In genomic region chr22:19834599-19834998, GRCh38 we compare ENCODE assay signal across 1 cellular context.
TF ChIP-seq lines count a peak whose summit lies in the region.

No MANE protein-coding gene starts in this region.

TF ChIP-seq in K562, 482 proteins besides CTCF, POLR2A, EP300 and RAD21 (continued from another document and continues in another):
- TF ChIP-seq NRF1 (conservative IDR thresholded peaks at IDR 0.05 in 1 of 2, IDR thresholded peaks at IDR 0.05 in 1 of 2): no peak
- no peak for TF ChIP-seq MEIS2 (IDR thresholded peaks at IDR 0.05; ENCODE audit: partially characterized antibody)
- TF ChIP-seq AFF4 (CRISPR knock-in tag; IDR thresholded peaks at IDR 0.05): no peak
- no peak for TF ChIP-seq ZFP1 (CRISPR knock-in tag; IDR thresholded peaks at IDR 0.05)
- TF ChIP-seq NR0B1 (IDR thresholded peaks at IDR 0.05; ENCODE audit: partially characterized antibody): no peak
- TF ChIP-seq KAT7 (CRISPR knock-in tag; IDR thresholded peaks at IDR 0.05; ENCODE audit: borderline replicate concordance): no peak
- TF ChIP-seq ETV5 (CRISPR knock-in tag; IDR thresholded peaks at IDR 0.05; ENCODE audit: low read depth): no peak
- no peak for TF ChIP-seq RBFOX2 (IDR thresholded peaks at IDR 0.05; ENCODE audit: low read depth, low read length)
- TF ChIP-seq BRD9 (IDR thresholded peaks at IDR 0.05; ENCODE audit: low read depth, partially characterized antibody): no peak
- TF ChIP-seq ZNF444 (CRISPR knock-in tag; IDR thresholded peaks at IDR 0.05): no peak
- TF ChIP-seq ARNT (IDR thresholded peaks at IDR 0.05): peak in 1 of 2 experiments; percentile 72; a peak in 1 of 4 replicates
- no peak for TF ChIP-seq MYNN (IDR thresholded peaks at IDR 0.05)
- no peak for TF ChIP-seq MYNN (CRISPR knock-in tag; IDR thresholded peaks at IDR 0.05)
- no peak for TF ChIP-seq RBM22 (IDR thresholded peaks at IDR 0.05; ENCODE audit: low read depth, low read length, poor library complexity, severe bottlenecking)
- TF ChIP-seq SMARCA5 (IDR thresholded peaks at IDR 0.05): peak; percentile 86
- TF ChIP-seq PHB (CRISPR knock-in tag; IDR thresholded peaks at IDR 0.05): no peak
- TF ChIP-seq PREB (CRISPR knock-in tag; IDR thresholded peaks at IDR 0.05): no peak
- TF ChIP-seq ZNF644 (tag; IDR thresholded peaks at IDR 0.05; ENCODE audit: low read depth): no peak
- TF ChIP-seq OTX1 (CRISPR knock-in tag; IDR thresholded peaks at IDR 0.05): peak; percentile 62; the same call in 1 of the 2 replicates
- TF ChIP-seq ZBTB40 (IDR thresholded peaks at IDR 0.05): no peak
- no peak for TF ChIP-seq ZBTB40 (CRISPR knock-in tag; IDR thresholded peaks at IDR 0.05)
- no peak for TF ChIP-seq ZC3H11A (IDR thresholded peaks at IDR 0.05; ENCODE audit: low read depth, low read length)
- TF ChIP-seq SPI1 (IDR thresholded peaks at IDR 0.05; ENCODE audit: borderline replicate concordance, low read depth, low read length): no peak
- TF ChIP-seq TCF7L2 (IDR thresholded peaks at IDR 0.05; ENCODE audit: low read depth, low read length): no peak
- TF ChIP-seq ZSCAN29 (IDR thresholded peaks at IDR 0.05): no peak
- peak; percentile 88; the same call in 1 of the 2 replicates for TF ChIP-seq TRIM25 (IDR thresholded peaks at IDR 0.05; ENCODE audit: borderline replicate concordance)
- TF ChIP-seq DIDO1 (tag; IDR thresholded peaks at IDR 0.05; ENCODE audit: low read depth): no peak
- peak; percentile 54; the same call in 1 of the 2 replicates for TF ChIP-seq ZBTB5 (IDR thresholded peaks at IDR 0.05)
- no peak for TF ChIP-seq SMAD4 (CRISPR knock-in tag; conservative IDR thresholded peaks at IDR 0.05)
- TF ChIP-seq DNMT1 (IDR thresholded peaks at IDR 0.05): no peak
- TF ChIP-seq HES1 (IDR thresholded peaks at IDR 0.05; ENCODE audit: low read depth): no peak
- no peak for TF ChIP-seq CBFA2T3 (IDR thresholded peaks at IDR 0.05)
- no peak; the same call in 1 of the 2 replicates for TF ChIP-seq HBP1 (CRISPR knock-in tag; IDR thresholded peaks at IDR 0.05)
